Comparison of ENCODE assay signal across 19 cellular contexts in genomic region chr7:18574235-18574540, GRCh38.
DNase-seq lines count a peak whose midpoint lies in the region; ATAC-seq and TF ChIP-seq lines count a peak whose summit lies in the region.
"Had no signal": no experiment of that assay in that cellular context is flagged by ENCODE, and none has a peak within 500 bp of the region (broad histone marks: within the 10 kb centered on the region; RNA-seq: fewer than 3 reads in every experiment).

No MANE protein-coding gene starts in this region.

- no peak for TF ChIP-seq CTCF in activated B cell treated with CpG ODN at 0.5 μM for 24 hours (IDR thresholded peaks at IDR 0.05)

- peak overlapping the region; percentile 92 for H3K27ac Mint-ChIP-seq in activated B cell treated with CpG ODN at 0.5 μM for 24 hours
- peak overlapping the region; percentile 31 for H3K27ac Mint-ChIP-seq in stimulated activated naive B cell treated with anti-CD40 and anti-IgM and Interleukin-4, amounts not matched to agents 10 μg/mL and 1 μg/mL and 100 μg/mL, for 72 hours
- H3K27ac Mint-ChIP-seq: CD4-positive, alpha-beta memory T cell; GM23338; H9 had no signal

- no peak for ATAC-seq in activated B cell treated with CpG ODN at 0.5 μM for 24 hours (ENCODE audit: low read depth)
- ATAC-seq in stimulated activated naive B cell treated with anti-CD40 and anti-IgM and Interleukin-4, amounts not matched to agents 10 μg/mL and 1 μg/mL and 100 μg/mL, for 72 hours (replicated peaks): no peak
- ATAC-seq: GM23338, HCT116 had no signal

- H3K4me1 Mint-ChIP-seq in activated B cell treated with CpG ODN at 0.5 μM for 24 hours: peaks cover 72% of the 10 kb centered on the region
- peaks cover 34 to 62% of the 10 kb centered on the region in 2 donors for H3K4me1 Mint-ChIP-seq in stimulated activated naive B cell treated with anti-CD40 and anti-IgM and Interleukin-4, amounts not matched to agents 10 μg/mL and 1 μg/mL and 100 μg/mL, for 72 hours
- H3K4me1 Mint-ChIP-seq: CD4-positive, alpha-beta memory T cell had no signal

- CTCF ChIA-PET in activated B cell treated with CpG ODN at 0.5 μM for 24 hours (lab: Charles Lee): interaction anchor here (0.7 to 1.8 kb wide), 6 partner anchors 8 to 221 kb away, joined by 3 to 6 read pairs (median 4); no protein-coding TSS in a partner anchor

- H3K27ac ChIP-seq in BLaER1: no peak overlapping the region

- peaks cover 27% of the 10 kb centered on the region for H3K36me3 ChIP-seq in BLaER1

- no peaks in the 10 kb centered on the region for H3K27me3 Mint-ChIP-seq in activated B cell treated with CpG ODN at 0.5 μM for 24 hours
- H3K27me3 Mint-ChIP-seq in stimulated activated naive B cell treated with anti-CD40 and anti-IgM and Interleukin-4, amounts not matched to agents 10 μg/mL and 1 μg/mL and 100 μg/mL, for 72 hours: no peaks in the 10 kb centered on the region
- H3K27me3 Mint-ChIP-seq: CD4-positive, alpha-beta memory T cell had no signal

- H3K36me3 Mint-ChIP-seq in activated B cell treated with CpG ODN at 0.5 μM for 24 hours (ENCODE audit: low read depth): peaks cover 30% of the 10 kb centered on the region
- peaks cover 36 to 48% of the 10 kb centered on the region in 2 donors for H3K36me3 Mint-ChIP-seq in stimulated activated naive B cell treated with anti-CD40 and anti-IgM and Interleukin-4, amounts not matched to agents 10 μg/mL and 1 μg/mL and 100 μg/mL, for 72 hours
- H3K36me3 Mint-ChIP-seq: CD4-positive, alpha-beta memory T cell had no signal

- no peak overlapping the region for H3K4me3 ChIP-seq in BLaER1
- H3K4me3 ChIP-seq: GM12878, GM23338 had no signal

- H3K9me3 ChIP-seq in BLaER1: peaks cover 13% of the 10 kb centered on the region; the same call in 1 of the 2 replicates
- H3K9me3 ChIP-seq: BE2C had no signal

- DNase-seq in activated B cell treated with CpG ODN at 0.5 μM for 24 hours (no peak), posterior vena cava (ENCODE audit: low spot score) (peak; percentile 51), AML-193 (lab: John Stamatoyannopoulos, UW) (no peak), DMS114 treated with DMSO at 0.1 percent for 48 hours (lab: John Stamatoyannopoulos, UW; ENCODE audit: unreplicated experiment) (no peak)
- DNase-seq in stimulated activated naive B cell treated with anti-CD40 and anti-IgM and Interleukin-4, amounts not matched to agents 10 μg/mL and 1 μg/mL and 100 μg/mL, for 72 hours: no peak
- DNase-seq in stimulated activated CD4-positive, alpha-beta T cell treated with anti-CD3 and anti-CD28 coated beads, Interleukin-15, amount 100 ng/mL, for 24 hours: no peak
- DNase-seq: BE2C, C1 segment of cervical spinal cord, Calu3, COR-L47, DMS79, EL, GDM1, H9 had no signal

- intact Hi-C loops in activated B cell treated with CpG ODN at 0.5 μM for 24 hours (cut with micrococcal nuclease) (no loop called here), posterior vena cava (cut with DNase I) (loop anchor here (10.0 kb wide), 1 partner anchor 219 kb away; no protein-coding TSS in a partner anchor)

- H3K4me1 ChIP-seq in BLaER1: peaks cover 56% of the 10 kb centered on the region

- H4K20me1 ChIP-seq in BLaER1: peaks cover 44% of the 10 kb centered on the region; the same call in 1 of the 2 replicates

- POLR2A ChIA-PET in activated B cell treated with CpG ODN at 0.5 μM for 24 hours (lab: Charles Lee): interaction anchor here (0.6 to 5.1 kb wide), 9 partner anchors 21 to 216 kb away, joined by 3 to 30 read pairs (median 4); partner anchors contain the start of gene HDAC9

- H3K4me3 Mint-ChIP-seq in activated B cell treated with CpG ODN at 0.5 μM for 24 hours: no peak overlapping the region
- H3K4me3 Mint-ChIP-seq in stimulated activated naive B cell treated with anti-CD40 and anti-IgM and Interleukin-4, amounts not matched to agents 10 μg/mL and 1 μg/mL and 100 μg/mL, for 72 hours: no peak overlapping the region
- H3K4me3 Mint-ChIP-seq: CD4-positive, alpha-beta memory T cell; GM23338; H9 had no signal

- H3K9ac ChIP-seq in BLaER1: no peak overlapping the region

- no peaks in the 10 kb centered on the region for H3K27me3 ChIP-seq in BLaER1
- H3K27me3 ChIP-seq: BE2C had no signal

- no peaks in the 10 kb centered on the region for H3K9me3 Mint-ChIP-seq in activated B cell treated with CpG ODN at 0.5 μM for 24 hours
- H3K9me3 Mint-ChIP-seq in stimulated activated naive B cell treated with anti-CD40 and anti-IgM and Interleukin-4, amounts not matched to agents 10 μg/mL and 1 μg/mL and 100 μg/mL, for 72 hours: peaks cover 0 to 1% of the 10 kb centered on the region in 2 donors
- H3K9me3 Mint-ChIP-seq: GM23338, H9 had no signal

- 0 out of 2 replicates have a peak overlapping the region, but pooled peaks have one; percentile 73 for H3K4me2 ChIP-seq in BLaER1
- H3K4me2 ChIP-seq: GM23338 had no signal
